Comparison of ENCODE assay signal across 1 cellular context in the genomic region with DNA sequence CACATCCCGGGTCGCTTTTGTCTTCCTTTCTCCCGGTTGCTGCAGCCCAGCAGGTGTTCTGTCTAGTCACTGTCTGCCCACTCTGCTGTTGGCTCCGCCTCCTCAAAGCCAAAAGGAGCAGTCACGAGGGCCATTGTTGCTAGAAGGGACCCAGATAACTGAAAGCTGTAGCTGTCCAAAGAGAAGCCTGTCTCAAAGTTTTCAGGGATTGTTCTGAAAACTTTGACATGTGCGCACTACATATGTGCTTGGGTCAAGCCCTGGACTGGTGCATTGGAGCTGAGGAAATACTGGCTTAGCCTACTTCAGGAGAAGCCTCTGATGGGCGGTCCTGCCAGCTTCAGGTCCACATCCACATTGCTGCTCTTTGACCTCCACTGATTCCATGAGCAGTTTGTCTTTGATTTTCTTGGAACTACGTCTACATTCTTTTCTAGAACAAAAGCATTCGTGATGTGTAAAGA.
TF ChIP-seq lines count a peak whose summit lies in the region.

No MANE protein-coding gene starts in this region.

TF ChIP-seq in K562, 482 proteins besides CTCF, POLR2A, EP300 and RAD21 (continued from another document and continues in another):
- TF ChIP-seq CHD7 (IDR thresholded peaks at IDR 0.05; ENCODE audit: low read depth, low read length) (no peak), SP2 (IDR thresholded peaks at IDR 0.05; ENCODE audit: extremely low read depth, low read depth, low read length, poor library complexity, severe bottlenecking) (no peak), MAFG (tag; conservative IDR thresholded peaks at IDR 0.05) (peak; percentile 79), MEIS2 (IDR thresholded peaks at IDR 0.05; ENCODE audit: partially characterized antibody) (no peak), XRCC5 (IDR thresholded peaks at IDR 0.05; ENCODE audit: low read depth, low read length) (no peak), POLR2AphosphoS5 (IDR thresholded peaks at IDR 0.05; ENCODE audit: control insufficient read depth, insufficient read depth, low read depth, low read length) (0 out of 2 replicates have a peak, but pooled peaks have one; percentile 48), MAFK (IDR thresholded peaks at IDR 0.05; ENCODE audit: low read length) (peak; percentile 74), NCOR1 (IDR thresholded peaks at IDR 0.05) (peak; percentile 52), ZNF197 (CRISPR knock-in tag; IDR thresholded peaks at IDR 0.05; ENCODE audit: low read depth) (0 out of 2 replicates have a peak, but pooled peaks have one; percentile 32), ARID1B (IDR thresholded peaks at IDR 0.05) (peak; percentile 25; the same call in 1 of the 2 replicates), LEF1 (IDR thresholded peaks at IDR 0.05) (no peak), RHOXF2B (CRISPR knock-in tag; conservative IDR thresholded peaks at IDR 0.05) (no peak), L3MBTL2 (IDR thresholded peaks at IDR 0.05) (peak; percentile 80), MAX (CRISPR knock-in tag; IDR thresholded peaks at IDR 0.05) (peak; percentile 40), TBL1XR1 (IDR thresholded peaks at IDR 0.05; ENCODE audit: low read length in 2 of 2) (peak in 1 of 2 experiments; percentile 59; a peak in 1 of 4 replicates), ZNF174 (CRISPR knock-in tag; IDR thresholded peaks at IDR 0.05) (no peak), NR2C2 (CRISPR knock-in tag; IDR thresholded peaks at IDR 0.05) (no peak; the same call in 1 of the 2 replicates), NR2C2 (tag; IDR thresholded peaks at IDR 0.05) (peak; percentile 86), TFE3 (CRISPR knock-in tag; IDR thresholded peaks at IDR 0.05) (peak; percentile 82), JUND (IDR thresholded peaks at IDR 0.05; ENCODE audit: borderline replicate concordance, low read depth, low read length) (peak; percentile 69), JUND (tag; IDR thresholded peaks at IDR 0.05; ENCODE audit: borderline replicate concordance, low read depth, low read length) (peak; percentile 58; the same call in 1 of the 3 replicates), CCNT2 (IDR thresholded peaks at IDR 0.05; ENCODE audit: borderline replicate concordance, extremely low read depth, insufficient read length, low read depth, low read length) (no peak), ZNF668 (CRISPR knock-in tag; IDR thresholded peaks at IDR 0.05) (no peak), GTF2F1 (IDR thresholded peaks at IDR 0.05; ENCODE audit: low read depth, low read length) (0 out of 2 replicates have a peak, but pooled peaks have one; percentile 50), RBFOX2 (IDR thresholded peaks at IDR 0.05; ENCODE audit: low read depth, low read length) (peak; percentile 42), ETV6 (IDR thresholded peaks at IDR 0.05; ENCODE audit: borderline replicate concordance in 1 of 2, low read depth in 2 of 2, low read length in 1 of 2) (no peak), ETV6 (CRISPR knock-in tag; IDR thresholded peaks at IDR 0.05; ENCODE audit: borderline replicate concordance) (no peak), CBX3 (IDR thresholded peaks at IDR 0.05; ENCODE audit: borderline replicate concordance in 1 of 2, low read length in 2 of 2) (peak in 1 of 2 experiments; percentile 61; a peak in 1 of 3 replicates), HCFC1 (IDR thresholded peaks at IDR 0.05; ENCODE audit: low read depth, low read length) (peak; percentile 27; the same call in 1 of the 2 replicates)
- TF ChIP-seq, protein P1, sequence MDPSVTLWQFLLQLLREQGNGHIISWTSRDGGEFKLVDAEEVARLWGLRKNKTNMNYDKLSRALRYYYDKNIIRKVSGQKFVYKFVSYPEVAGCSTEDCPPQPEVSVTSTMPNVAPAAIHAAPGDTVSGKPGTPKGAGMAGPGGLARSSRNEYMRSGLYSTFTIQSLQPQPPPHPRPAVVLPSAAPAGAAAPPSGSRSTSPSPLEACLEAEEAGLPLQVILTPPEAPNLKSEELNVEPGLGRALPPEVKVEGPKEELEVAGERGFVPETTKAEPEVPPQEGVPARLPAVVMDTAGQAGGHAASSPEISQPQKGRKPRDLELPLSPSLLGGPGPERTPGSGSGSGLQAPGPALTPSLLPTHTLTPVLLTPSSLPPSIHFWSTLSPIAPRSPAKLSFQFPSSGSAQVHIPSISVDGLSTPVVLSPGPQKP (CRISPR knock-in tag; IDR thresholded peaks at IDR 0.05): no peak
- TF ChIP-seq, protein P2, sequence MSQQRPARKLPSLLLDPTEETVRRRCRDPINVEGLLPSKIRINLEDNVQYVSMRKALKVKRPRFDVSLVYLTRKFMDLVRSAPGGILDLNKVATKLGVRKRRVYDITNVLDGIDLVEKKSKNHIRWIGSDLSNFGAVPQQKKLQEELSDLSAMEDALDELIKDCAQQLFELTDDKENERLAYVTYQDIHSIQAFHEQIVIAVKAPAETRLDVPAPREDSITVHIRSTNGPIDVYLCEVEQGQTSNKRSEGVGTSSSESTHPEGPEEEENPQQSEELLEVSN (IDR thresholded peaks at IDR 0.05; ENCODE audit: borderline replicate concordance in 1 of 2, extremely low read depth in 1 of 2, insufficient read depth in 1 of 2, insufficient read length in 1 of 2, low read depth in 1 of 2, low read length in 1 of 2, poor library complexity in 1 of 2, severe bottlenecking in 1 of 2): peak in 1 of 2 experiments; percentile 26
- TF ChIP-seq, protein P3, sequence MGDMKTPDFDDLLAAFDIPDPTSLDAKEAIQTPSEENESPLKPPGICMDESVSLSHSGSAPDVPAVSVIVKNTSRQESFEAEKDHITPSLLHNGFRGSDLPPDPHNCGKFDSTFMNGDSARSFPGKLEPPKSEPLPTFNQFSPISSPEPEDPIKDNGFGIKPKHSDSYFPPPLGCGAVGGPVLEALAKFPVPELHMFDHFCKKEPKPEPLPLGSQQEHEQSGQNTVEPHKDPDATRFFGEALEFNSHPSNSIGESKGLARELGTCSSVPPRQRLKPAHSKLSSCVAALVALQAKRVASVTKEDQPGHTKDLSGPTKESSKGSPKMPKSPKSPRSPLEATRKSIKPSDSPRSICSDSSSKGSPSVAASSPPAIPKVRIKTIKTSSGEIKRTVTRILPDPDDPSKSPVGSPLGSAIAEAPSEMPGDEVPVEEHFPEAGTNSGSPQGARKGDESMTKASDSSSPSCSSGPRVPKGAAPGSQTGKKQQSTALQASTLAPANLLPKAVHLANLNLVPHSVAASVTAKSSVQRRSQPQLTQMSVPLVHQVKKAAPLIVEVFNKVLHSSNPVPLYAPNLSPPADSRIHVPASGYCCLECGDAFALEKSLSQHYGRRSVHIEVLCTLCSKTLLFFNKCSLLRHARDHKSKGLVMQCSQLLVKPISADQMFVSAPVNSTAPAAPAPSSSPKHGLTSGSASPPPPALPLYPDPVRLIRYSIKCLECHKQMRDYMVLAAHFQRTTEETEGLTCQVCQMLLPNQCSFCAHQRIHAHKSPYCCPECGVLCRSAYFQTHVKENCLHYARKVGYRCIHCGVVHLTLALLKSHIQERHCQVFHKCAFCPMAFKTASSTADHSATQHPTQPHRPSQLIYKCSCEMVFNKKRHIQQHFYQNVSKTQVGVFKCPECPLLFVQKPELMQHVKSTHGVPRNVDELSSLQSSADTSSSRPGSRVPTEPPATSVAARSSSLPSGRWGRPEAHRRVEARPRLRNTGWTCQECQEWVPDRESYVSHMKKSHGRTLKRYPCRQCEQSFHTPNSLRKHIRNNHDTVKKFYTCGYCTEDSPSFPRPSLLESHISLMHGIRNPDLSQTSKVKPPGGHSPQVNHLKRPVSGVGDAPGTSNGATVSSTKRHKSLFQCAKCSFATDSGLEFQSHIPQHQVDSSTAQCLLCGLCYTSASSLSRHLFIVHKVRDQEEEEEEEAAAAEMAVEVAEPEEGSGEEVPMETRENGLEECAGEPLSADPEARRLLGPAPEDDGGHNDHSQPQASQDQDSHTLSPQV (IDR thresholded peaks at IDR 0.05): peak; percentile 73; the same call in 1 of the 2 replicates
- TF ChIP-seq, protein P4, sequence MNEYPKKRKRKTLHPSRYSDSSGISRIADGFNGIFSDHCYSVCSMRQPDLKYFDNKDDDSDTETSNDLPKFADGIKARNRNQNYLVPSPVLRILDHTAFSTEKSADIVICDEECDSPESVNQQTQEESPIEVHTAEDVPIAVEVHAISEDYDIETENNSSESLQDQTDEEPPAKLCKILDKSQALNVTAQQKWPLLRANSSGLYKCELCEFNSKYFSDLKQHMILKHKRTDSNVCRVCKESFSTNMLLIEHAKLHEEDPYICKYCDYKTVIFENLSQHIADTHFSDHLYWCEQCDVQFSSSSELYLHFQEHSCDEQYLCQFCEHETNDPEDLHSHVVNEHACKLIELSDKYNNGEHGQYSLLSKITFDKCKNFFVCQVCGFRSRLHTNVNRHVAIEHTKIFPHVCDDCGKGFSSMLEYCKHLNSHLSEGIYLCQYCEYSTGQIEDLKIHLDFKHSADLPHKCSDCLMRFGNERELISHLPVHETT (CRISPR knock-in tag; conservative IDR thresholded peaks at IDR 0.05 in 1 of 2, IDR thresholded peaks at IDR 0.05 in 1 of 2): peak in 1 of 2 experiments; percentile 48; a peak in 1 of 4 replicates
